1 cellular context compared by ENCODE assay signal in genomic region chr16:5032748-5033167, GRCh38.
TF ChIP-seq lines count a peak whose summit lies in the region.

No MANE protein-coding gene starts in this region.

TF ChIP-seq in HepG2, 621 proteins besides CTCF, POLR2A, EP300 and RAD21 (continued from another document and continues in another):
- TF ChIP-seq MYNN (CRISPR knock-in tag; IDR thresholded peaks at IDR 0.05; ENCODE audit: low read depth) (no peak), ZNF562 (CRISPR knock-in tag; IDR thresholded peaks at IDR 0.05; ENCODE audit: borderline replicate concordance) (no peak), NONO (IDR thresholded peaks at IDR 0.05) (no peak), NONO (CRISPR knock-in tag; conservative IDR thresholded peaks at IDR 0.05) (no peak), ZNF503 (CRISPR knock-in tag; IDR thresholded peaks at IDR 0.05) (no peak), HHEX (CRISPR knock-in tag; IDR thresholded peaks at IDR 0.05) (0 out of 2 replicates have a peak, but pooled peaks have one; percentile 24), ZNF343 (CRISPR knock-in tag; IDR thresholded peaks at IDR 0.05) (no peak), NCOA2 (CRISPR knock-in tag; IDR thresholded peaks at IDR 0.05) (no peak; the same call in 1 of the 2 replicates), ZNF878 (CRISPR knock-in tag; IDR thresholded peaks at IDR 0.05) (no peak), ZSCAN5A (CRISPR knock-in tag; IDR thresholded peaks at IDR 0.05; ENCODE audit: borderline replicate concordance) (no peak), THRA (CRISPR knock-in tag; IDR thresholded peaks at IDR 0.05; ENCODE audit: borderline replicate concordance) (peak; percentile 70; the same call in 1 of the 2 replicates), ZFP41 (CRISPR knock-in tag; IDR thresholded peaks at IDR 0.05; ENCODE audit: borderline replicate concordance) (no peak), ZNF776 (CRISPR knock-in tag; IDR thresholded peaks at IDR 0.05) (no peak), TOE1 (CRISPR knock-in tag; IDR thresholded peaks at IDR 0.05) (no peak), JUN (CRISPR knock-in tag; IDR thresholded peaks at IDR 0.05) (peak; percentile 74; the same call in 1 of the 2 replicates), ZNF512B (CRISPR knock-in tag; IDR thresholded peaks at IDR 0.05; ENCODE audit: borderline replicate concordance) (no peak), ZBTB7B (CRISPR knock-in tag; IDR thresholded peaks at IDR 0.05) (no peak), ZBTB37 (CRISPR knock-in tag; IDR thresholded peaks at IDR 0.05) (no peak), ZNF292 (CRISPR knock-in tag; IDR thresholded peaks at IDR 0.05; ENCODE audit: borderline replicate concordance, low read depth) (no peak), SIX4 (CRISPR knock-in tag; IDR thresholded peaks at IDR 0.05) (no peak), ZNF879 (CRISPR knock-in tag; IDR thresholded peaks at IDR 0.05) (no peak), FOXP4 (CRISPR knock-in tag; IDR thresholded peaks at IDR 0.05) (peak; percentile 85; the same call in 1 of the 2 replicates), NFE2L1 (CRISPR knock-in tag; IDR thresholded peaks at IDR 0.05; ENCODE audit: borderline replicate concordance) (no peak), IKZF4 (CRISPR knock-in tag; IDR thresholded peaks at IDR 0.05; ENCODE audit: borderline replicate concordance, low read depth, not compliant biosample characterization) (no peak), ZBTB7A (CRISPR knock-in tag; IDR thresholded peaks at IDR 0.05) (no peak), ZNF30 (CRISPR knock-in tag; IDR thresholded peaks at IDR 0.05) (peak; percentile 26; the same call in 1 of the 2 replicates), DNMT1 (CRISPR knock-in tag; IDR thresholded peaks at IDR 0.05) (no peak), RELA (CRISPR knock-in tag; IDR thresholded peaks at IDR 0.05) (no peak), ZNF619 (CRISPR knock-in tag; IDR thresholded peaks at IDR 0.05) (no peak), ZBTB8A (CRISPR knock-in tag; IDR thresholded peaks at IDR 0.05; ENCODE audit: borderline replicate concordance, low read depth) (no peak), TEAD3 (CRISPR knock-in tag; optimal IDR thresholded peaks at IDR 0.05; ENCODE audit: borderline replicate concordance) (no peak), NFKBIZ (CRISPR knock-in tag; IDR thresholded peaks at IDR 0.05) (no peak; the same call in 1 of the 2 replicates), USF2 (IDR thresholded peaks at IDR 0.05; ENCODE audit: low read depth, low read length) (no peak), USF2 (CRISPR knock-in tag; IDR thresholded peaks at IDR 0.05; ENCODE audit: borderline replicate concordance) (no peak; the same call in 1 of the 2 replicates), ARID5B (CRISPR knock-in tag; IDR thresholded peaks at IDR 0.05) (peak; percentile 73), KLF15 (CRISPR knock-in tag; IDR thresholded peaks at IDR 0.05; ENCODE audit: borderline replicate concordance) (no peak), SMAD9 (CRISPR knock-in tag; IDR thresholded peaks at IDR 0.05) (no peak), ISL2 (CRISPR knock-in tag; IDR thresholded peaks at IDR 0.05) (no peak), KLF9 (CRISPR knock-in tag; IDR thresholded peaks at IDR 0.05; ENCODE audit: low read depth) (no peak), FOXO4 (CRISPR knock-in tag; conservative IDR thresholded peaks at IDR 0.05) (0 out of 2 replicates have a peak, but pooled peaks have one; percentile 84), ZBTB3 (CRISPR knock-in tag; IDR thresholded peaks at IDR 0.05; ENCODE audit: borderline replicate concordance, low read depth) (no peak), ZNF580 (CRISPR knock-in tag; IDR thresholded peaks at IDR 0.05; ENCODE audit: borderline replicate concordance, low read depth) (0 out of 2 replicates have a peak, but pooled peaks have one; percentile 13), PHF21A (CRISPR knock-in tag; IDR thresholded peaks at IDR 0.05) (peak; percentile 60; the same call in 1 of the 2 replicates), RBM22 (optimal IDR thresholded peaks at IDR 0.05; ENCODE audit: low read length) (no peak)
